Comparison of ENCODE assay signal across 14 cellular contexts in the genomic region with DNA sequence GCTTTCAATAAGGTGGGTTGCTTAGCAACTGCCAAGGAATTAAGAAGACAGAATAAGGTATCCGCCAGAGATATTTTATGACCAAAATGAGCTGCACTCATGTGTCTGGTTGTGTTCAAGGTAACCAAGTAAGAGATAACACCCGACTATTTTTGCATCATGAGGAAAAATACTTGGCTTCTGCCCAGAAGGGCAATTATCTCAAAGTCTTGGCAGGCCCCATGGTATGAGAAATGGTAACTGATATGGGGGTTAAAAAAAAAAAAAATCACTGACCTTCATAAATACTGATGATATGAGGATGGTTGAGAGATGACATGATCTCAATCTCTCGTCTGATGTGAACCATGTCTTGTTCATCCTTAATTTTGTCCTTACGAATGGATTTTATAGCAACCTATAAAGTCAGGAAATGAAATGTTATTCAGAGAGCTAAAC. TPM values are rescaled to one million over a fixed set of nuclear protein-coding genes. Genes with fewer than 3 reads are reported as not detected.
A peak's percentile ranks its signal among the peaks of the same experiment; 100 is the strongest.
DNase-seq lines count a peak whose midpoint lies in the region; ATAC-seq and TF ChIP-seq lines count a peak whose summit lies in the region.
"Had no signal": no experiment of that assay in that cellular context is flagged by ENCODE, and none has a peak within 500 bp of the region (broad histone marks: within the 10 kb centered on the region; RNA-seq: fewer than 3 reads in every experiment).

No MANE protein-coding gene starts in this region.

- peaks cover 13% of the 10 kb centered on the region for H3K36me3 ChIP-seq in upper lobe of right lung

- peaks cover 42% of the 10 kb centered on the region for H3K4me1 ChIP-seq in upper lobe of right lung

- ATAC-seq in SK-N-SH treated with all-trans-retinoic acid at 6 μM for 48 hours (peak; percentile 75), left cardiac atrium (peak; percentile 51 to 56), upper lobe of right lung (no peak), GM21825 (IDR thresholded peaks at IDR 0.05; ENCODE audit: unreplicated experiment) (no peak)
- ATAC-seq: activated T-cell treated with anti-CD3 and anti-CD28 coated beads, Interleukin-2, amount 50 U/mL, for 4 hours had no signal

- no peaks in the 10 kb centered on the region for H3K9me3 ChIP-seq in upper lobe of right lung
- H3K9me3 ChIP-seq: esophagus squamous epithelium, mucosa of descending colon had no signal

- H3K27me3 ChIP-seq in upper lobe of right lung, result no peaks in the 10 kb centered on the region

- no peak for TF ChIP-seq CTCF in upper lobe of right lung (IDR thresholded peaks at IDR 0.05)

- intact Hi-C loops in left cardiac atrium (cut with DNase I) (no loop called here), upper lobe of right lung (cut with DNase I) (no loop called here)

- no peak overlapping the region for H3K4me3 ChIP-seq in upper lobe of right lung
- H3K4me3 ChIP-seq: esophagus squamous epithelium, mucosa of descending colon had no signal

- DNase-seq in NCI-H748 (lab: John Stamatoyannopoulos, UW; ENCODE audit: unreplicated experiment) (peak; percentile 51), NCI-H748 treated with DMSO at 0.1 percent for 48 hours (lab: John Stamatoyannopoulos, UW) (no peak), left cardiac atrium (no peak), upper lobe of right lung (no peak), NCI-H187 (lab: John Stamatoyannopoulos, UW) (no peak), superior temporal gyrus (ENCODE audit: extremely low spot score) (no peak)
- DNase-seq: activated CD4-positive, alpha-beta T cell treated with anti-CD3 and anti-CD28 coated beads for 1 hour; activated T-cell treated with anti-CD3 and anti-CD28 coated beads, Interleukin-2, amount 50 U/mL, for 4 hours; esophagus squamous epithelium; mucosa of descending colon; NCI-H526 treated with DMSO at 0.1 percent for 48 hours had no signal

- peak overlapping the region; percentile 6 for H3K27ac ChIP-seq in upper lobe of right lung
- H3K27ac ChIP-seq: KMS-11 had no signal

TF ChIP-seq in SK-N-SH treated with all-trans-retinoic acid at 6 μM for 48 hours, 23 proteins besides CTCF, POLR2A, EP300 and RAD21:
- TF ChIP-seq, protein P1, sequence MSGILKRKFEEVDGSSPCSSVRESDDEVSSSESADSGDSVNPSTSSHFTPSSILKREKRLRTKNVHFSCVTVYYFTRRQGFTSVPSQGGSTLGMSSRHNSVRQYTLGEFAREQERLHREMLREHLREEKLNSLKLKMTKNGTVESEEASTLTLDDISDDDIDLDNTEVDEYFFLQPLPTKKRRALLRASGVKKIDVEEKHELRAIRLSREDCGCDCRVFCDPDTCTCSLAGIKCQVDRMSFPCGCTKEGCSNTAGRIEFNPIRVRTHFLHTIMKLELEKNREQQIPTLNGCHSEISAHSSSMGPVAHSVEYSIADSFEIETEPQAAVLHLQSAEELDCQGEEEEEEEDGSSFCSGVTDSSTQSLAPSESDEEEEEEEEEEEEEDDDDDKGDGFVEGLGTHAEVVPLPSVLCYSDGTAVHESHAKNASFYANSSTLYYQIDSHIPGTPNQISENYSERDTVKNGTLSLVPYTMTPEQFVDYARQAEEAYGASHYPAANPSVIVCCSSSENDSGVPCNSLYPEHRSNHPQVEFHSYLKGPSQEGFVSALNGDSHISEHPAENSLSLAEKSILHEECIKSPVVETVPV (CRISPR knock-in tag; IDR thresholded peaks at IDR 0.05), result no peak
- TF ChIP-seq, protein P2, sequence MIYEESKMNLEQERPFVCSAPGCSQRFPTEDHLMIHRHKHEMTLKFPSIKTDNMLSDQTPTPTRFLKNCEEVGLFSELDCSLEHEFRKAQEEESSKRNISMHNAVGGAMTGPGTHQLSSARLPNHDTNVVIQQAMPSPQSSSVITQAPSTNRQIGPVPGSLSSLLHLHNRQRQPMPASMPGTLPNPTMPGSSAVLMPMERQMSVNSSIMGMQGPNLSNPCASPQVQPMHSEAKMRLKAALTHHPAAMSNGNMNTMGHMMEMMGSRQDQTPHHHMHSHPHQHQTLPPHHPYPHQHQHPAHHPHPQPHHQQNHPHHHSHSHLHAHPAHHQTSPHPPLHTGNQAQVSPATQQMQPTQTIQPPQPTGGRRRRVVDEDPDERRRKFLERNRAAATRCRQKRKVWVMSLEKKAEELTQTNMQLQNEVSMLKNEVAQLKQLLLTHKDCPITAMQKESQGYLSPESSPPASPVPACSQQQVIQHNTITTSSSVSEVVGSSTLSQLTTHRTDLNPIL (CRISPR knock-in tag; IDR thresholded peaks at IDR 0.05; ENCODE audit: low read depth), result 0 out of 2 replicates have a peak, but pooled peaks have one; percentile 28
- 0 out of 2 replicates have a peak, but pooled peaks have one; percentile 80 for TF ChIP-seq SNAI2 (CRISPR knock-in tag; IDR thresholded peaks at IDR 0.05)
- no peak for TF ChIP-seq PPARA (CRISPR knock-in tag; IDR thresholded peaks at IDR 0.05; ENCODE audit: borderline replicate concordance)
- no peak for TF ChIP-seq RARB (CRISPR knock-in tag; IDR thresholded peaks at IDR 0.05)
- no peak for TF ChIP-seq BACH2 (CRISPR knock-in tag; IDR thresholded peaks at IDR 0.05; ENCODE audit: borderline replicate concordance)
- TF ChIP-seq ISL1 (CRISPR knock-in tag; IDR thresholded peaks at IDR 0.05), result peak; percentile 99
- 0 out of 2 replicates have a peak, but pooled peaks have one; percentile 21 for TF ChIP-seq ZC3H10 (CRISPR knock-in tag; IDR thresholded peaks at IDR 0.05)
- TF ChIP-seq, protein P3, sequence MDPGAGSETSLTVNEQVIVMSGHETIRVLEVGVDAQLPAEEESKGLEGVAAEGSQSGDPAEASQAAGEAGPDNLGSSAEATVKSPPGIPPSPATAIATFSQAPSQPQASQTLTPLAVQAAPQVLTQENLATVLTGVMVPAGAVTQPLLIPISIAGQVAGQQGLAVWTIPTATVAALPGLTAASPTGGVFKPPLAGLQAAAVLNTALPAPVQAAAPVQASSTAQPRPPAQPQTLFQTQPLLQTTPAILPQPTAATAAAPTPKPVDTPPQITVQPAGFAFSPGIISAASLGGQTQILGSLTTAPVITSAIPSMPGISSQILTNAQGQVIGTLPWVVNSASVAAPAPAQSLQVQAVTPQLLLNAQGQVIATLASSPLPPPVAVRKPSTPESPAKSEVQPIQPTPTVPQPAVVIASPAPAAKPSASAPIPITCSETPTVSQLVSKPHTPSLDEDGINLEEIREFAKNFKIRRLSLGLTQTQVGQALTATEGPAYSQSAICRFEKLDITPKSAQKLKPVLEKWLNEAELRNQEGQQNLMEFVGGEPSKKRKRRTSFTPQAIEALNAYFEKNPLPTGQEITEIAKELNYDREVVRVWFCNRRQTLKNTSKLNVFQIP (CRISPR knock-in tag; IDR thresholded peaks at IDR 0.05; ENCODE audit: borderline replicate concordance, low read depth), result peak; percentile 75; the same call in 1 of the 2 replicates
- no peak for TF ChIP-seq ZFP30 (CRISPR knock-in tag; IDR thresholded peaks at IDR 0.05)
- no peak for TF ChIP-seq ZNF8 (CRISPR knock-in tag; IDR thresholded peaks at IDR 0.05)

RNA-seq across cellular contexts. Expression of gene NUAK1, which starts 32.6 kb away (rescaled TPM):
- total RNA-seq in left cardiac atrium (10 to 100 TPM; 20.4 to 40.1 TPM), upper lobe of right lung (40.8 TPM)

Comparison
In these comparisons a context has a peak if more than half of its experiments do, and no peak if none do; other contexts are left out.
1. ATAC-seq: peak in SK-N-SH treated with all-trans-retinoic acid at 6 μM for 48 hours (single experiment) and left cardiac atrium (2 of 2); none in upper lobe of right lung (single experiment) and GM21825 (single experiment).